In the genomic region with DNA sequence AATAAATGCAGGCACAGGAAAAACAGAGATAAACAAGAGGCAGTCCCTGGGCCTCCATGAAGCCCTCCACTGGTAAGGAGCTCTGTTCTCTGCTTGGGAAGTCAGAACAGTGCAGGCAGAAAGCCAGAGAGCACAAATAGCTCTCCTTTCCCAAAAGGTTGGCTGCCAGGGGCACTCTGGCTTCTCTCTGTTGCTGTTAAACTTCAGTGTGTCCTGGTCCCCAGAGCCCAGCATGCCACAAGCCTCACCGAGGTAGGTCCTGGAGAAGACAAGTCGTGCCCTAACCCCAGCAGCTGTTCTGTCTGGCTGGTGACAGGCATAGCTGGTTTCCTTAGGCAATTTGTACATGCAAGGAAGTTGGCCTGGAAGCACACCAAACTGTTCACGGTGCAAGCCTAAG, we compare ENCODE assay signal across 18 cellular contexts. TPM values are rescaled to one million over a fixed set of nuclear protein-coding genes. Genes with fewer than 3 reads are reported as not detected.
DNase-seq lines count a peak whose midpoint lies in the region; ATAC-seq and TF ChIP-seq lines count a peak whose summit lies in the region.
"Had no signal": no experiment of that assay in that cellular context is flagged by ENCODE, and none has a peak within 500 bp of the region (broad histone marks: within the 10 kb centered on the region; RNA-seq: fewer than 3 reads in every experiment).

No MANE protein-coding gene starts in this region.

- H3K4me2 ChIP-seq in GM23338 = no peak overlapping the region

- H3K4me1 ChIP-seq in GM23338 (ENCODE audit: insufficient read depth) = peaks cover 19% of the 10 kb centered on the region
- peaks cover 13% of the 10 kb centered on the region for H3K4me1 ChIP-seq in suprapubic skin
- no peaks in the 10 kb centered on the region for H3K4me1 ChIP-seq in naive thymus-derived CD4-positive, alpha-beta T cell (ENCODE audit: control insufficient read depth in 2 of 2, insufficient read depth in 2 of 2, low read length in 2 of 2)

- H3K4me1 Mint-ChIP-seq in GM23338 = peaks cover 19% of the 10 kb centered on the region
- no peaks in the 10 kb centered on the region for H3K4me1 Mint-ChIP-seq in naive thymus-derived CD4-positive, alpha-beta T cell
- H3K4me1 Mint-ChIP-seq: activated CD8-positive, alpha-beta memory T cell treated with anti-CD3 and anti-CD28 coated beads, Interleukin-2, amount 10 ng/mL, durations not matched to agents 7 days and 5 days; stimulated activated memory B cell treated with anti-CD40 and anti-IgM and Interleukin-4, amounts not matched to agents 10 μg/mL and 1 μg/mL and 100 μg/mL, for 72 hours had no signal

- TF ChIP-seq POLR2A in suprapubic skin (IDR thresholded peaks at IDR 0.05) = no peak

- peak overlapping the region; percentile 14; the same call in 1 of the 2 replicates for H2AFZ ChIP-seq in GM23338

- no peaks in the 10 kb centered on the region for H3K79me2 ChIP-seq in GM23338 (replicated peaks; ENCODE audit: insufficient read depth)

- TF ChIP-seq EP300 in suprapubic skin (IDR thresholded peaks at IDR 0.05) = no peak

- peaks cover 2% of the 10 kb centered on the region for H3K27me3 Mint-ChIP-seq in GM23338 (ENCODE audit: insufficient read depth, low read depth, poor library complexity)
- peaks cover 0 to 7% (median 0%) of the 10 kb centered on the region in 5 donors for H3K27me3 Mint-ChIP-seq in naive thymus-derived CD4-positive, alpha-beta T cell
- H3K27me3 Mint-ChIP-seq: stimulated activated memory B cell treated with anti-CD40 and anti-IgM and Interleukin-4, amounts not matched to agents 10 μg/mL and 1 μg/mL and 100 μg/mL, for 72 hours had no signal

- no peak overlapping the region for H3K4me3 Mint-ChIP-seq in GM23338
- no peak overlapping the region for H3K4me3 Mint-ChIP-seq in naive thymus-derived CD4-positive, alpha-beta T cell
- H3K4me3 Mint-ChIP-seq: activated CD8-positive, alpha-beta memory T cell treated with anti-CD3 and anti-CD28 coated beads, Interleukin-2, amount 10 ng/mL, durations not matched to agents 7 days and 5 days; stimulated activated memory B cell treated with anti-CD40 and anti-IgM and Interleukin-4, amounts not matched to agents 10 μg/mL and 1 μg/mL and 100 μg/mL, for 72 hours had no signal

- no peaks in the 10 kb centered on the region for H3F3A ChIP-seq in GM23338 (replicated peaks; ENCODE audit: low read depth)

- H3K27me3 ChIP-seq in GM23338 (ENCODE audit: insufficient read depth) (no peaks in the 10 kb centered on the region), suprapubic skin (no peaks in the 10 kb centered on the region)
- no peaks in the 10 kb centered on the region for H3K27me3 ChIP-seq in naive thymus-derived CD4-positive, alpha-beta T cell (ENCODE audit: control insufficient read depth in 2 of 2, insufficient read depth in 2 of 2, low read length in 2 of 2)

- no peaks in the 10 kb centered on the region for H3K9me3 ChIP-seq in suprapubic skin
- H3K9me3 ChIP-seq in naive thymus-derived CD4-positive, alpha-beta T cell (ENCODE audit: control insufficient read depth in 2 of 3, low read length in 3 of 3) = no peaks in the 10 kb centered on the region

- DNase-seq in GM23338 (ENCODE audit: low spot score) = no peak
- DNase-seq in astrocyte of the spinal cord (ENCODE audit: low read depth, low spot score) = peak; percentile 32
- DNase-seq in kidney tubule cell (ENCODE audit: low spot score) = peak; percentile 28
- no peak for DNase-seq in suprapubic skin (ENCODE audit: low spot score in 2 of 2)
- DNase-seq in NCI-H524 (lab: John Stamatoyannopoulos, UW) = no peak
- no peak for DNase-seq in HuH-7.5 (ENCODE audit: low spot score)
- DNase-seq in naive thymus-derived CD4-positive, alpha-beta T cell = no peak
- DNase-seq: activated CD8-positive, alpha-beta memory T cell treated with anti-CD3 and anti-CD28 coated beads, Interleukin-2, amount 10 ng/mL, durations not matched to agents 7 days and 5 days; activated effector memory CD4-positive, alpha-beta T cell treated with anti-CD3 and anti-CD28 coated beads, Interleukin-2, amount 50 U/mL, for 16 hours; AML-193; dermis blood vessel endothelial cell; erythroblast; kidney glomerular epithelial cell; stimulated activated CD4-positive, alpha-beta T cell treated with anti-CD3 and anti-CD28 coated beads, Interleukin-12 subunit alpha, Interleukin-12 subunit beta, amount 100 ng/mL, for 4 hours; T1000 had no signal

- H3K27ac Mint-ChIP-seq in GM23338 = no peak overlapping the region
- no peak overlapping the region for H3K27ac Mint-ChIP-seq in naive thymus-derived CD4-positive, alpha-beta T cell
- H3K27ac Mint-ChIP-seq: activated CD8-positive, alpha-beta memory T cell treated with anti-CD3 and anti-CD28 coated beads, Interleukin-2, amount 10 ng/mL, durations not matched to agents 7 days and 5 days; stimulated activated memory B cell treated with anti-CD40 and anti-IgM and Interleukin-4, amounts not matched to agents 10 μg/mL and 1 μg/mL and 100 μg/mL, for 72 hours had no signal

- CTCF ChIA-PET in naive thymus-derived CD4-positive, alpha-beta T cell (lab: Charles Lee) = no interaction called here

- POLR2A ChIA-PET in naive thymus-derived CD4-positive, alpha-beta T cell (lab: Charles Lee) = no interaction called here

- H3K36me3 ChIP-seq in GM23338 (ENCODE audit: insufficient read depth) (no peaks in the 10 kb centered on the region), suprapubic skin (no peaks in the 10 kb centered on the region)
- no peaks in the 10 kb centered on the region for H3K36me3 ChIP-seq in naive thymus-derived CD4-positive, alpha-beta T cell (ENCODE audit: control insufficient read depth in 2 of 3, insufficient read depth in 3 of 3, low read length in 3 of 3)

- no peaks in the 10 kb centered on the region for H3K36me3 Mint-ChIP-seq in GM23338 (ENCODE audit: low read depth)
- no peaks in the 10 kb centered on the region for H3K36me3 Mint-ChIP-seq in naive thymus-derived CD4-positive, alpha-beta T cell
- H3K36me3 Mint-ChIP-seq: activated CD8-positive, alpha-beta memory T cell treated with anti-CD3 and anti-CD28 coated beads, Interleukin-2, amount 10 ng/mL, durations not matched to agents 7 days and 5 days; stimulated activated memory B cell treated with anti-CD40 and anti-IgM and Interleukin-4, amounts not matched to agents 10 μg/mL and 1 μg/mL and 100 μg/mL, for 72 hours had no signal

- intact Hi-C loops in naive thymus-derived CD4-positive, alpha-beta T cell (cut with micrococcal nuclease) = no loop called here

- 54% methylated on average over 3 of the region's 3 CpGs for WGBS in suprapubic skin

- H4K20me1 ChIP-seq in GM23338 (replicated peaks; ENCODE audit: insufficient read depth) = no peaks in the 10 kb centered on the region

- H3K4me3 ChIP-seq in GM23338 = no peak overlapping the region
- H3K4me3 ChIP-seq in astrocyte of the spinal cord (ENCODE audit: low read depth, low read length) = no peak overlapping the region
- no peak overlapping the region for H3K4me3 ChIP-seq in suprapubic skin
- no peak overlapping the region for H3K4me3 ChIP-seq in naive thymus-derived CD4-positive, alpha-beta T cell (ENCODE audit: low read length)

- H3K27ac ChIP-seq in GM23338 (ENCODE audit: low read depth) (no peak overlapping the region), suprapubic skin (peak overlapping the region; percentile 59)
- H3K27ac ChIP-seq in naive thymus-derived CD4-positive, alpha-beta T cell (ENCODE audit: low read depth, low read length) = no peak overlapping the region

- ATAC-seq in GM23338 = no peak
- ATAC-seq in activated CD4-positive, CD25-positive, alpha-beta regulatory T cell treated with anti-CD3 and anti-CD28 coated beads, Interleukin-2, amount 50 U/mL, for 24 hours = no peak
- ATAC-seq in naive thymus-derived CD4-positive, alpha-beta T cell = no peak
- ATAC-seq: activated CD8-positive, alpha-beta memory T cell treated with anti-CD3 and anti-CD28 coated beads, Interleukin-2, amount 10 ng/mL, durations not matched to agents 7 days and 5 days; stimulated activated memory B cell treated with anti-CD40 and anti-IgM and Interleukin-4, amounts not matched to agents 10 μg/mL and 1 μg/mL and 100 μg/mL, for 72 hours had no signal

- TF ChIP-seq CTCF in GM23338 (conservative IDR thresholded peaks at IDR 0.05; ENCODE audit: low read depth in 2 of 2) (no peak), astrocyte of the spinal cord (IDR thresholded peaks at IDR 0.05; ENCODE audit: low read depth, low read length) (no peak), suprapubic skin (IDR thresholded peaks at IDR 0.05) (no peak)

- H3K9me3 Mint-ChIP-seq in GM23338 = no peaks in the 10 kb centered on the region
- H3K9me3 Mint-ChIP-seq in naive thymus-derived CD4-positive, alpha-beta T cell = no peaks in the 10 kb centered on the region
- H3K9me3 Mint-ChIP-seq: stimulated activated memory B cell treated with anti-CD40 and anti-IgM and Interleukin-4, amounts not matched to agents 10 μg/mL and 1 μg/mL and 100 μg/mL, for 72 hours had no signal

- H3K9me2 ChIP-seq in GM23338 (ENCODE audit: insufficient read depth) = no peaks in the 10 kb centered on the region

- in situ Hi-C loops in astrocyte of the spinal cord (cut with HindIII; ENCODE audit: low sequenced_read_pairs) = no loop called here

TF ChIP-seq in GM23338, 12 proteins besides CTCF, POLR2A, EP300 and RAD21:
- no peak for TF ChIP-seq NANOG (IDR thresholded peaks at IDR 0.05; ENCODE audit: borderline replicate concordance)
- no peak for TF ChIP-seq POLR2AphosphoS5 (IDR thresholded peaks at IDR 0.05; ENCODE audit: low read depth)
- TF ChIP-seq ZNF114 (CRISPR knock-in tag; IDR thresholded peaks at IDR 0.05) = no peak
- no peak for TF ChIP-seq EZH2phosphoT487 (IDR thresholded peaks at IDR 0.05; ENCODE audit: unreplicated experiment)

RNA-seq across cellular contexts. Expression of a gene that starts 17.3 kb away (rescaled TPM):
- total RNA-seq in GM23338 (2014; rRNA removed; shearing (Covaris generic)) = 1.3 and 2.0 TPM in 2 replicates
- polyA plus RNA-seq in GM23338 (2016; fragmentation: Nextera tagmentation; extraction: Ambion mirVana) = 0.84 and 0.89 TPM in 2 replicates
- total RNA-seq in suprapubic skin = 1 to 10 TPM in 2 of 4 donors, under 1 TPM in 2; 0.60 to 1.4 (median 1.0) TPM
- not detected for total RNA-seq in naive thymus-derived CD4-positive, alpha-beta T cell
- not detected for polyA plus RNA-seq in naive thymus-derived CD4-positive, alpha-beta T cell
- total RNA-seq: activated CD8-positive, alpha-beta memory T cell treated with anti-CD3 and anti-CD28 coated beads, Interleukin-2, amount 10 ng/mL, durations not matched to agents 7 days and 5 days; SK-MEL-5 had no signal

Comparison
In these comparisons a context has a peak if more than half of its experiments do, and no peak if none do; other contexts are left out.
1. DNase-seq: peak in astrocyte of the spinal cord (single experiment) and kidney tubule cell (single experiment); none in GM23338 (single experiment), suprapubic skin (0 of 2), NCI-H524 (0 of 2), HuH-7.5 (single experiment) and naive thymus-derived CD4-positive, alpha-beta T cell (0 of 9).